Comparison of ENCODE assay signal across 21 cellular contexts in genomic region chr4:111323916-111324315, GRCh38.
A peak's percentile ranks its signal among the peaks of the same experiment; 100 is the strongest.
DNase-seq lines count a peak whose midpoint lies in the region; ATAC-seq and TF ChIP-seq lines count a peak whose summit lies in the region.
"Had no signal": no experiment of that assay in that cellular context is flagged by ENCODE, and none has a peak within 500 bp of the region (broad histone marks: within the 10 kb centered on the region; RNA-seq: fewer than 3 reads in every experiment).

No MANE protein-coding gene starts in this region.

- ATAC-seq in SK-N-SH treated with all-trans-retinoic acid at 6 μM for 48 hours (peak; percentile 84), HG02840 (IDR thresholded peaks at IDR 0.05; ENCODE audit: low FRiP score, unreplicated experiment) (no peak), GM21360 (IDR thresholded peaks at IDR 0.05; ENCODE audit: unreplicated experiment) (no peak)
- ATAC-seq: activated T-helper 17 cell treated with anti-CD3 and anti-CD28 coated beads, Interleukin-2, amount 50 U/mL, for 72 hours; gastroesophageal sphincter; HepG2; left colon; stimulated activated naive CD8-positive, alpha-beta T cell treated with anti-CD3 and anti-CD28 coated beads, Interleukin-15, amount 100 ng/mL, for 72 hours had no signal

- peak; percentile 35 for DNase-seq in GM03348 (ENCODE audit: low spot score)
- peak; percentile 5 for DNase-seq in fibroblast of pulmonary artery (ENCODE audit: low read depth)
- DNase-seq in renal cortical epithelial cell (ENCODE audit: low read depth) = peak; percentile 24
- no peak for DNase-seq in NCI-H510A (lab: John Stamatoyannopoulos, UW)
- DNase-seq in Ammon's horn (ENCODE audit: low spot score) = no peak
- DNase-seq: activated naive CD8-positive, alpha-beta T cell treated with anti-CD3 and anti-CD28 coated beads for 36 hours; DMS79 treated with DMSO at 0.1 percent for 48 hours; left colon; midbrain; NCI-H1105 treated with DMSO at 0.1 percent for 48 hours; NCI-H526; nephron progenitor cell; stimulated activated CD4-positive, alpha-beta T cell treated with anti-CD3 and anti-CD28 coated beads, Interleukin-4, amount 100 ng/mL, for 24 hours; stimulated activated naive CD8-positive, alpha-beta T cell treated with anti-CD3 and anti-CD28 coated beads, Interleukin-15, amount 100 ng/mL, for 72 hours; transverse colon had no signal

- H3K4me3 ChIP-seq in fibroblast of pulmonary artery (replicated peaks; ENCODE audit: low read depth, low read length) = no peak overlapping the region
- H3K4me3 ChIP-seq: gastroesophageal sphincter, transverse colon had no signal

- no peak for TF ChIP-seq CTCF in fibroblast of pulmonary artery (IDR thresholded peaks at IDR 0.05; ENCODE audit: low read length, missing control alignments)

TF ChIP-seq in SK-N-SH treated with all-trans-retinoic acid at 6 μM for 48 hours, 23 proteins besides CTCF, POLR2A, EP300 and RAD21:
- TF ChIP-seq CSDC2 (CRISPR knock-in tag; IDR thresholded peaks at IDR 0.05) = no peak
- TF ChIP-seq TCF4 (CRISPR knock-in tag; IDR thresholded peaks at IDR 0.05; ENCODE audit: borderline replicate concordance) = peak; percentile 82

Comparison
In these comparisons a context has a peak if more than half of its experiments do, and no peak if none do; other contexts are left out.
1. DNase-seq: peak in GM03348 (single experiment), fibroblast of pulmonary artery (single experiment) and renal cortical epithelial cell (single experiment); none in NCI-H510A (single experiment) and Ammon's horn (single experiment).